ENCODE assay signal across 8 cellular contexts in the genomic region with DNA sequence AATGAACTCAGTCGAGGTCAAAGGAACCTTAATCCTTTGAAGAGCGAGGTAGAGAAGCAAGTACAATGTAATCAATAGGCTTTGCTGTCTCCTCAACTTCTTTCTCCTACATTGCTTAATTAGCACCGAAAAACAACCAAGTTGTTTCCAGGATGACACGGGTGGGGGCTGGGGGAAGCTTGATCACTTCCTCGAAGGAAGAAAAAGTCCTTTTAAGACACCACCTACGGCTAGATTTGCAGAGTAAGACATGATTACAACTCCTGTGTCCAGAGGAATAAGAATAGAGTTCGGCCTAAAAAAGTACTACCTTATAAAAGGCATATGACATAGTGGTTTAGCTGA. TPM values are rescaled to one million over a fixed set of nuclear protein-coding genes. Genes with fewer than 3 reads are reported as not detected.
DNase-seq lines count a peak whose midpoint lies in the region; ATAC-seq and TF ChIP-seq lines count a peak whose summit lies in the region.

No MANE protein-coding gene starts in this region.

- no peaks in the 10 kb centered on the region for H3K9me2 ChIP-seq in PC-3 (replicated peaks; ENCODE audit: low read length)

- no peaks in the 10 kb centered on the region for H3K27me3 Mint-ChIP-seq in activated CD8-positive, alpha-beta memory T cell treated with anti-CD3 and anti-CD28 coated beads, Interleukin-2, amount 10 ng/mL, durations not matched to agents 7 days and 5 days

- H3K36me3 ChIP-seq in PC-3 (ENCODE audit: low read depth, low read length) (no peaks in the 10 kb centered on the region), mucosa of descending colon (ENCODE audit: low read depth) (peaks cover 7% of the 10 kb centered on the region)

- no TSS peak for BruUV-seq in PC-3 (replicated peaks; lab: Mats Ljungman, UMichigan)

- peaks cover 21% of the 10 kb centered on the region for H3K36me3 Mint-ChIP-seq in activated CD8-positive, alpha-beta memory T cell treated with anti-CD3 and anti-CD28 coated beads, Interleukin-2, amount 10 ng/mL, durations not matched to agents 7 days and 5 days

- H3K4me1 ChIP-seq in PC-3 (ENCODE audit: insufficient read depth, low read length) (peaks cover 9% of the 10 kb centered on the region), mucosa of descending colon (ENCODE audit: low read depth) (peaks cover 5% of the 10 kb centered on the region)

- H3K4me2 ChIP-seq in PC-3 (ENCODE audit: low read length): peak overlapping the region; percentile 84

- intact Hi-C loops in PC-3 (cut with micrococcal nuclease) (loop anchor here (1.0 to 2.0 kb wide), 5 partner anchors 35 to 517 kb away; no protein-coding TSS in a partner anchor), mucosa of descending colon (cut with DNase I, micrococcal nuclease) (loop anchor here (2.0 to 5.0 kb wide), 3 partner anchors 102 to 282 kb away; no protein-coding TSS in a partner anchor), posterior cingulate gyrus (cut with DNase I) (loop anchor here (2.0 to 10.0 kb wide), 5 partner anchors 35 to 517 kb away; no protein-coding TSS in a partner anchor)

- no peak for DNase-seq in activated CD8-positive, alpha-beta memory T cell treated with anti-CD3 and anti-CD28 coated beads, Interleukin-2, amount 10 ng/mL, durations not matched to agents 7 days and 5 days
- no peak for DNase-seq in activated CD8-positive, alpha-beta memory T cell treated with anti-CD3 and anti-CD28 coated beads for 24 hours
- no peak for DNase-seq in PC-3
- no peak for DNase-seq in coronary artery (ENCODE audit: low spot score)
- peak; percentile 50 to 66 (median 56) for DNase-seq in mucosa of descending colon
- DNase-seq in posterior cingulate gyrus: no peak

- no peaks in the 10 kb centered on the region for H3K27me3 ChIP-seq in PC-3 (ENCODE audit: low read length)

- H3K27ac ChIP-seq in PC-3 (ENCODE audit: low read length) (peak overlapping the region; percentile 90), coronary artery (peak overlapping the region; percentile 97)

- H2AFZ ChIP-seq in PC-3 (ENCODE audit: low read length): peak overlapping the region; percentile 79

- peak overlapping the region; percentile 92 for H3K9ac ChIP-seq in PC-3 (ENCODE audit: low read length)

- no peaks in the 10 kb centered on the region for H4K20me1 ChIP-seq in PC-3 (ENCODE audit: low read length)

- peak overlapping the region; percentile 88 for H3K4me3 Mint-ChIP-seq in activated CD8-positive, alpha-beta memory T cell treated with anti-CD3 and anti-CD28 coated beads, Interleukin-2, amount 10 ng/mL, durations not matched to agents 7 days and 5 days

- no peaks in the 10 kb centered on the region for H3K9me3 Mint-ChIP-seq in activated CD8-positive, alpha-beta memory T cell treated with anti-CD3 and anti-CD28 coated beads, Interleukin-2, amount 10 ng/mL, durations not matched to agents 7 days and 5 days (ENCODE audit: low read depth)

- H3K4me3 ChIP-seq in PC-3 (ENCODE audit: low read length) (peak overlapping the region; percentile 85), coronary artery (peak overlapping the region; percentile 83), mucosa of descending colon (peak overlapping the region; percentile 33)

- peaks cover 15% of the 10 kb centered on the region for H3F3A ChIP-seq in PC-3 (ENCODE audit: low read length, unreplicated experiment)

- peaks cover 37% of the 10 kb centered on the region for H3K79me2 ChIP-seq in PC-3 (ENCODE audit: low read length)

- CTCF ChIA-PET in activated CD8-positive, alpha-beta memory T cell treated with anti-CD3 and anti-CD28 coated beads, Interleukin-2, amount 10 ng/mL, durations not matched to agents 7 days and 5 days (lab: Charles Lee): interaction anchor here (0.7 to 8.9 kb wide), 26 partner anchors 9 to 518 kb away, joined by 3 to 163 read pairs (median 10); no protein-coding TSS in a partner anchor
- CTCF ChIA-PET in PC-3 (lab: Charles Lee): interaction anchor here (0.5 to 2.7 kb wide), 4 partner anchors 35 to 256 kb away, joined by 3 to 39 read pairs (median 8); no protein-coding TSS in a partner anchor

- peaks cover 23% of the 10 kb centered on the region for H3K4me1 Mint-ChIP-seq in activated CD8-positive, alpha-beta memory T cell treated with anti-CD3 and anti-CD28 coated beads, Interleukin-2, amount 10 ng/mL, durations not matched to agents 7 days and 5 days

- H3K9me3 ChIP-seq in PC-3 (ENCODE audit: low read length) (no peaks in the 10 kb centered on the region), mucosa of descending colon (no peaks in the 10 kb centered on the region)

- H3K27ac Mint-ChIP-seq in activated CD8-positive, alpha-beta memory T cell treated with anti-CD3 and anti-CD28 coated beads, Interleukin-2, amount 10 ng/mL, durations not matched to agents 7 days and 5 days: peak overlapping the region; percentile 100

- POLR2A ChIA-PET in PC-3 (lab: Charles Lee; ENCODE audit: unreplicated experiment): interaction anchor here (0.6 to 1.9 kb wide), 10 partner anchors 70 to 1799 kb away, joined by 3 to 49 read pairs (median 4); no protein-coding TSS in a partner anchor

- TF ChIP-seq CTCF in PC-3 (conservative IDR thresholded peaks at IDR 0.05; ENCODE audit: low read depth, low read length): no peak
- TF ChIP-seq CTCF in coronary artery (IDR thresholded peaks at IDR 0.05): no peak
- TF ChIP-seq CTCF in mucosa of descending colon (IDR thresholded peaks at IDR 0.05): no peak

- no peak for ATAC-seq in activated CD8-positive, alpha-beta memory T cell treated with anti-CD3 and anti-CD28 coated beads, Interleukin-2, amount 10 ng/mL, durations not matched to agents 7 days and 5 days
- ATAC-seq in PC-3 (no peak), mucosa of descending colon (no peak), HG03565 (IDR thresholded peaks at IDR 0.05; ENCODE audit: unreplicated experiment) (no peak), GM18870 (IDR thresholded peaks at IDR 0.05; ENCODE audit: unreplicated experiment) (no peak)

RNA-seq across cellular contexts. Expression of a gene that starts 0.8 kb away (rescaled TPM):
- 10 to 100 TPM; 13.5 to 42.8 TPM for total RNA-seq in activated CD8-positive, alpha-beta memory T cell treated with anti-CD3 and anti-CD28 coated beads, Interleukin-2, amount 10 ng/mL, durations not matched to agents 7 days and 5 days
- total RNA-seq in PC-3 (2014; rRNA removed) (39.5 and 40.3 TPM in 2 replicates), mucosa of descending colon (10 to 100 TPM; 32.5 to 39.6 (median 38.0) TPM)

Comparison
In these comparisons a context has a peak if more than half of its experiments do, and no peak if none do; other contexts are left out.
1. DNase-seq: peak in mucosa of descending colon (3 of 3); none in activated CD8-positive, alpha-beta memory T cell treated with anti-CD3 and anti-CD28 coated beads, Interleukin-2, amount 10 ng/mL, durations not matched to agents 7 days and 5 days (single experiment), activated CD8-positive, alpha-beta memory T cell treated with anti-CD3 and anti-CD28 coated beads for 24 hours (single experiment), PC-3 (single experiment), coronary artery (single experiment) and posterior cingulate gyrus (0 of 10).
2. H3K4me3 ChIP-seq: peak in every context shown above with its lines; median percentile 85 in PC-3; 83 in coronary artery; 33 in mucosa of descending colon.